Comparison of ENCODE assay signal across 16 cellular contexts in the genomic region with DNA sequence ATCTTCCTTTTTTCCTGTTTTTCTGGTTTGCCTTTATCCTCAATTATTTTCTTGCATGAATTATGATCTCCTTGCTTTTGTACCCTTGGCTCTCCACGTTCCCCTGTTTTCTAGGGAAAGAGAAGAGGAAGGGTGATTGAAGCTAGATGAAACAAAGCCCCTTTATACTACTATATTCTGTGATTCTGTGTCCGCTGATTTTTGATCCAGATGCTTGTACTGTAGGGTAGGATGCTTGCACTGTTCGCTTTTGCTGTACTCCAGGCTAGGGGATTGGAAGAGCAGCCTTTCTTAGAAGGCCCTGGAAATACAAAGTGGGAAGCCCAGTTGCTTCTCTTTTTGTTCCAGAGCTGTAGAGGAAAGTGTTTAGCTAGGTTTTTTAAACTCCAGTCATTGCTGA. TPM values are rescaled to one million over a fixed set of nuclear protein-coding genes. Genes with fewer than 3 reads are reported as not detected.
DNase-seq lines count a peak whose midpoint lies in the region; ATAC-seq, FAIRE-seq and TF ChIP-seq lines count a peak whose summit lies in the region.
"Had no signal": no experiment of that assay in that cellular context is flagged by ENCODE, and none has a peak within 500 bp of the region (broad histone marks: within the 10 kb centered on the region; RNA-seq: fewer than 3 reads in every experiment).

No MANE protein-coding gene starts in this region.

- no peak overlapping the region for H2BK12ac ChIP-seq in H1 (ENCODE audit: low read depth, low read length)

- H4K8ac ChIP-seq in H1 (ENCODE audit: extremely low read depth, insufficient read depth, low read length): no peak overlapping the region

- H2BK5ac ChIP-seq in H1 (ENCODE audit: low read depth, low read length): no peak overlapping the region

- H3K36me3 Mint-ChIP-seq in GM23338 (ENCODE audit: low read depth): no peaks in the 10 kb centered on the region

- no peaks in the 10 kb centered on the region for H3K9me3 Mint-ChIP-seq in GM23338
- H3K9me3 Mint-ChIP-seq: CD4-positive, alpha-beta T cell had no signal

- H3K4me1 Mint-ChIP-seq in GM23338: no peaks in the 10 kb centered on the region
- H3K4me1 Mint-ChIP-seq: B cell had no signal

- WGBS in H1 (ENCODE audit: extremely low coverage in 1 of 2, insufficient coverage in 1 of 2, insufficient read length in 1 of 2, insufficient replicate concordance in 2 of 2, low coverage in 1 of 2, low lambda C conversion rate in 2 of 2, missing lambda C conversion rate in 1 of 2), 2 experiments: 79% methylated on average over 3 of the region's 3 CpGs; no CpG with 5 or more reads in 1 of the 2 experiments

- H3K4me1 ChIP-seq in GM23338 (ENCODE audit: insufficient read depth): no peaks in the 10 kb centered on the region
- H3K4me1 ChIP-seq in H1 (replicated peaks in 1 of 4; ENCODE audit: control insufficient read depth in 3 of 4, insufficient read depth in 4 of 4, low read length in 3 of 4): no peaks in the 10 kb centered on the region

- TF ChIP-seq RAD21 in H1 (IDR thresholded peaks at IDR 0.05 in 1 of 2, conservative IDR thresholded peaks at IDR 0.05 in 1 of 2; ENCODE audit: low read depth in 2 of 2, low read length in 2 of 2): no peak

- no peaks in the 10 kb centered on the region; the same call in 1 of the 2 replicates for H3K79me1 ChIP-seq in H1 (ENCODE audit: low read depth, low read length)

- H3K36me3 ChIP-seq in GM23338 (ENCODE audit: insufficient read depth): no peaks in the 10 kb centered on the region
- H3K36me3 ChIP-seq in H1 (ENCODE audit: control insufficient read depth in 2 of 4, insufficient read depth in 4 of 4, low read length in 3 of 4): no peaks in the 10 kb centered on the region

- no peak overlapping the region for H3K14ac ChIP-seq in H1 (ENCODE audit: insufficient read length)

- no peak overlapping the region for H3K18ac ChIP-seq in H1 (ENCODE audit: extremely low read depth, low read length)

- H4K20me1 ChIP-seq in GM23338 (replicated peaks; ENCODE audit: insufficient read depth) (no peaks in the 10 kb centered on the region), H1 (replicated peaks in 1 of 2; ENCODE audit: control insufficient read depth in 1 of 2, insufficient read depth in 2 of 2, low read length in 2 of 2) (no peaks in the 10 kb centered on the region)

- H3K4me2 ChIP-seq in GM23338 (no peak overlapping the region), H1 (ENCODE audit: insufficient read depth in 1 of 2, low read depth in 2 of 2, low read length in 2 of 2) (no peak overlapping the region)

- no peak for ATAC-seq in GM23338

- H3K27me3 Mint-ChIP-seq in GM23338 (ENCODE audit: insufficient read depth, low read depth, poor library complexity): peaks cover 2% of the 10 kb centered on the region
- H3K27me3 Mint-ChIP-seq: B cell; CD4-positive, alpha-beta T cell had no signal

- DNase-seq in GM23338 (ENCODE audit: low spot score): no peak
- DNase-seq in H1 (ENCODE audit: low read depth in 1 of 2, low spot score in 2 of 2): no peak
- peak; percentile 52 for DNase-seq in medulla oblongata (ENCODE audit: extremely low spot score)
- peak; percentile 30 for DNase-seq in putamen (ENCODE audit: low spot score)
- no peak for DNase-seq in amniotic stem cell (lab: John Stamatoyannopoulos, UW)
- no peak for DNase-seq in NCI-H345 treated with DMSO at 0.1 percent for 48 hours (lab: John Stamatoyannopoulos, UW; ENCODE audit: unreplicated experiment)
- DNase-seq in NCI-H2029 treated with DMSO at 0.1 percent for 48 hours (lab: John Stamatoyannopoulos, UW): no peak
- no peak for DNase-seq in SHP77 treated with DMSO at 0.1 percent for 48 hours (lab: John Stamatoyannopoulos, UW)
- DNase-seq: ACHN; Calu3; CD4-positive, alpha-beta T cell; DMS 273 treated with DMSO at 0.1 percent for 48 hours; IMR-90 had no signal

- H3K27ac ChIP-seq in GM23338 (ENCODE audit: low read depth) (no peak overlapping the region), H1 (ENCODE audit: low read depth, low read length) (no peak overlapping the region)

- H3K27me3 ChIP-seq in GM23338 (ENCODE audit: insufficient read depth): no peaks in the 10 kb centered on the region
- no peaks in the 10 kb centered on the region for H3K27me3 ChIP-seq in H1 (replicated peaks in 1 of 4; ENCODE audit: control insufficient read depth in 3 of 4, extremely low read depth in 1 of 4, insufficient read depth in 3 of 4, low read length in 3 of 4)

- H3K23me2 ChIP-seq in H1 (ENCODE audit: low read depth, low read length): no peaks in the 10 kb centered on the region

- POLR2A ChIA-PET in H1 (lab: Charles Lee; ENCODE audit: partially characterized antibody): no interaction called here

- no peak overlapping the region for H2BK15ac ChIP-seq in H1 (ENCODE audit: low read length)

- H4K91ac ChIP-seq in H1 (replicated peaks; ENCODE audit: insufficient read length, low read length): no peak overlapping the region

- no peak overlapping the region for H3K56ac ChIP-seq in H1 (replicated peaks; ENCODE audit: insufficient read length, low read depth, low read length)

- H3K9me2 ChIP-seq in GM23338 (ENCODE audit: insufficient read depth): no peaks in the 10 kb centered on the region

- CTCF ChIA-PET in H1 (lab: Charles Lee; ENCODE audit: partially characterized antibody): interaction anchor here (0.5 kb wide), 1 partner anchor 33 kb away, joined by 3 read pairs; no protein-coding TSS in a partner anchor

- H3K4me3 Mint-ChIP-seq in GM23338: no peak overlapping the region
- H3K4me3 Mint-ChIP-seq: B cell; CD4-positive, alpha-beta T cell had no signal

- H3K27ac Mint-ChIP-seq in GM23338: no peak overlapping the region
- H3K27ac Mint-ChIP-seq: B cell; CD4-positive, alpha-beta T cell had no signal

- no peak overlapping the region for H2BK120ac ChIP-seq in H1 (replicated peaks; ENCODE audit: low read depth, low read length)

- TF ChIP-seq CTCF in GM23338 (conservative IDR thresholded peaks at IDR 0.05; ENCODE audit: low read depth in 2 of 2): no peak
- no peak for TF ChIP-seq CTCF in H1 (IDR thresholded peaks at IDR 0.05; ENCODE audit: control extremely low read depth in 1 of 3, insufficient read depth in 1 of 3, low read depth in 1 of 3, low read length in 3 of 3)

- H3K23ac ChIP-seq in H1 (ENCODE audit: insufficient read length): no peak overlapping the region

- no peak overlapping the region for H3K9ac ChIP-seq in H1 (replicated peaks in 1 of 4; ENCODE audit: extremely low read depth in 1 of 4, low read depth in 3 of 4, low read length in 3 of 4)

- FAIRE-seq in H1 (lab: Jason Lieb, UNC): no peak
- FAIRE-seq: GM18507 had no signal

- H2AFZ ChIP-seq in GM23338 (0 out of 2 replicates have a peak overlapping the region, but pooled peaks have one; percentile 61), H1 (ENCODE audit: low read length) (0 out of 2 replicates have a peak overlapping the region, but pooled peaks have one; percentile 39)

- no peak overlapping the region for H2AK5ac ChIP-seq in H1 (ENCODE audit: low read depth, low read length)

- H2BK20ac ChIP-seq in H1 (ENCODE audit: low read length): no peak overlapping the region

- H3K4ac ChIP-seq in H1 (replicated peaks; ENCODE audit: insufficient read length, low read depth, low read length): no peak overlapping the region

- H3K79me2 ChIP-seq in GM23338 (replicated peaks; ENCODE audit: insufficient read depth) (no peaks in the 10 kb centered on the region), H1 (ENCODE audit: control insufficient read depth in 1 of 2, insufficient read depth in 2 of 2, low read length in 2 of 2) (no peaks in the 10 kb centered on the region)

- no peak for TF ChIP-seq POLR2A in H1 (IDR thresholded peaks at IDR 0.05; ENCODE audit: control extremely low read depth in 1 of 2, low read depth in 2 of 2, low read length in 2 of 2)

- H4K5ac ChIP-seq in H1 (ENCODE audit: insufficient read length, low read depth, low read length): no peak overlapping the region

- no peak for TF ChIP-seq EP300 in H1 (IDR thresholded peaks at IDR 0.05; ENCODE audit: borderline replicate concordance in 1 of 2, low read depth in 2 of 2, low read length in 2 of 2)

- H3K4me3 ChIP-seq in GM23338: no peak overlapping the region
- no peak overlapping the region for H3K4me3 ChIP-seq in H1 (ENCODE audit: extremely low read depth in 1 of 4, insufficient read depth in 2 of 4, low read depth in 3 of 4, low read length in 4 of 4)

- no peaks in the 10 kb centered on the region for H3K9me3 ChIP-seq in H1 (ENCODE audit: insufficient read depth in 2 of 2, low read depth in 1 of 2, low read length in 1 of 2)

- no peaks in the 10 kb centered on the region for H3F3A ChIP-seq in GM23338 (replicated peaks; ENCODE audit: low read depth)

RNA-seq across cellular contexts. Expression of a gene that starts 35.1 kb away (rescaled TPM):
- total RNA-seq in GM23338 (2014; rRNA removed; shearing (Covaris generic)): 61.9 and 67.1 TPM in 2 replicates
- polyA plus RNA-seq in GM23338 (2016; fragmentation: Nextera tagmentation; extraction: Ambion mirVana) (34.1 and 38.5 TPM in 2 replicates), H1 (2011; rRNA removed) (24.7 and 32.9 TPM in 2 replicates)
- total RNA-seq in H1 (2021; fragmentation: NEBNext Ultra II Directional; extraction: Animal tissue kit (Norgen Biotek cat#: 25700)): 43.4 and 47.3 TPM in 2 replicates
- 34.9 TPM for polyA plus RNA-seq in H1 (2011; cell fraction: cytosol; rRNA removed)
- 31.7 TPM for polyA plus RNA-seq in H1 (2011; cell fraction: nucleus; rRNA removed)
- 38.5 to 47.4 TPM (median 39.5 TPM) in 4 replicates for polyA plus RNA-seq in H1 (2012, experiment 1 of 2)
- polyA plus RNA-seq in H1 (2012, experiment 2 of 2): 12.6 TPM
- polyA plus RNA-seq in H1 (2013, experiment 1 of 2): 20.1 TPM
- polyA plus RNA-seq in H1 (2013, experiment 2 of 2): 20.8 TPM
- polyA minus RNA-seq in H1 (2011; rRNA and poly(A)+ RNA removed): 39.5 and 50.9 TPM in 2 replicates
- polyA minus RNA-seq in H1 (2011; cell fraction: cytosol; rRNA and poly(A)+ RNA removed): 28.8 TPM
- polyA minus RNA-seq in H1 (2011; cell fraction: nucleus; rRNA and poly(A)+ RNA removed): 54.4 TPM

RNA-seq across cellular contexts. Expression of a gene that starts 40.0 kb away (rescaled TPM):
- 4.0 TPM in 1 of 2 replicates, not detected in the other for total RNA-seq in GM23338 (2014; rRNA removed; shearing (Covaris generic))
- polyA plus RNA-seq in GM23338 (2016; fragmentation: Nextera tagmentation; extraction: Ambion mirVana) (not detected in 2 replicates), H1 (2011; rRNA removed) (0.08 TPM in 1 of 2 replicates, not detected in the other)
- total RNA-seq in H1 (2021; fragmentation: NEBNext Ultra II Directional; extraction: Animal tissue kit (Norgen Biotek cat#: 25700)): not detected in 2 replicates
- polyA plus RNA-seq in H1 (2011; cell fraction: cytosol; rRNA removed): 0.09 TPM
- polyA plus RNA-seq in H1 (2011; cell fraction: nucleus; rRNA removed): not detected
- not detected in 4 replicates for polyA plus RNA-seq in H1 (2012, experiment 1 of 2)
- polyA plus RNA-seq in H1 (2012, experiment 2 of 2): not detected
- not detected for polyA plus RNA-seq in H1 (2013, experiment 1 of 2)
- not detected for polyA plus RNA-seq in H1 (2013, experiment 2 of 2)
- polyA minus RNA-seq in H1 (2011; rRNA and poly(A)+ RNA removed): not detected in 2 replicates
- polyA minus RNA-seq in H1 (2011; cell fraction: cytosol; rRNA and poly(A)+ RNA removed): not detected
- not detected for polyA minus RNA-seq in H1 (2011; cell fraction: nucleus; rRNA and poly(A)+ RNA removed)
- total RNA-seq: HT-29 had no signal

RNA-seq across cellular contexts. Expression of a gene that starts 44.9 kb away (rescaled TPM):
- total RNA-seq in GM23338 (2014; rRNA removed; shearing (Covaris generic)): 53.3 and 76.5 TPM in 2 replicates
- polyA plus RNA-seq in GM23338 (2016; fragmentation: Nextera tagmentation; extraction: Ambion mirVana) (37.9 and 41.9 TPM in 2 replicates), H1 (2011; rRNA removed) (24.5 and 41.7 TPM in 2 replicates)
- 31.2 and 34.0 TPM in 2 replicates for total RNA-seq in H1 (2021; fragmentation: NEBNext Ultra II Directional; extraction: Animal tissue kit (Norgen Biotek cat#: 25700))
- 31.3 TPM for polyA plus RNA-seq in H1 (2011; cell fraction: cytosol; rRNA removed)
- polyA plus RNA-seq in H1 (2011; cell fraction: nucleus; rRNA removed): 26.3 TPM
- 22.3 to 34.7 TPM (median 26.4 TPM) in 4 replicates for polyA plus RNA-seq in H1 (2012, experiment 1 of 2)
- polyA plus RNA-seq in H1 (2012, experiment 2 of 2): 10.6 TPM
- 34.4 TPM for polyA plus RNA-seq in H1 (2013, experiment 1 of 2)
- polyA plus RNA-seq in H1 (2013, experiment 2 of 2): 31.3 TPM
- polyA minus RNA-seq in H1 (2011; rRNA and poly(A)+ RNA removed): 30.6 and 42.3 TPM in 2 replicates
- polyA minus RNA-seq in H1 (2011; cell fraction: cytosol; rRNA and poly(A)+ RNA removed): 9.9 TPM
- polyA minus RNA-seq in H1 (2011; cell fraction: nucleus; rRNA and poly(A)+ RNA removed): 35.8 TPM

Comparison
In these comparisons a context has a peak if more than half of its experiments do, and no peak if none do; other contexts are left out.
1. DNase-seq: peak in medulla oblongata (single experiment) and putamen (single experiment); none in GM23338 (single experiment), H1 (0 of 2), amniotic stem cell (single experiment), NCI-H345 treated with DMSO at 0.1 percent for 48 hours (single experiment), NCI-H2029 treated with DMSO at 0.1 percent for 48 hours (single experiment) and SHP77 treated with DMSO at 0.1 percent for 48 hours (single experiment).